ENCODE assay signal across 27 cellular contexts in the genomic region with DNA sequence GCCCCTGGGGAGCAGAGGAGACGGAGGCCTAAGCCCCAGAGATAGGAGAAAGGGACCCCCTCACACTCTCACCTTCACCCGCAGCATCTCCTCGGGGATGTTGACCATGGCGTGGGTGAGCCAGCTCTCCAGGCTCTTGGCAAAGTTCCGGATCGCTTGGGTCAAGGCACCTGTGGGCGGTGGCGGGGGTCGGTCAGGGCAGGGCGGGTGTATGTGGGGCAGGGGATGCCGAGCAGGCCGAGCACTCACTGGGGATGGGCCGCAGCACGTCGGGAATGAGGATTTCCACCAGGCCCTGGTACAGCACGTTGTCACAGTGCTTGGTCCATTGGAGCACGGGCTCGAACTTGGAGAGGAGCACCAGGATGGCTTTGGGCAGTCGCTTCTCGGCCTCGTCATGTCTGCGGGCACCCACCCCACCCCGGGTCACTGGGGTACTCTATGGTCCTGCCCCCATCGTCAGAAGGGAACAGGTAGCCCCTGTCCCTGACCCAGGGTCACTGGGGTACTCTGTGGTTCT. TPM values are rescaled to one million over a fixed set of nuclear protein-coding genes. Genes with fewer than 3 reads are reported as not detected.
"Had no signal": no experiment of that assay in that cellular context is flagged by ENCODE, and none has a peak within 500 bp of the region (broad histone marks: within the 10 kb centered on the region; RNA-seq: fewer than 3 reads in every experiment).

No MANE protein-coding gene starts in this region.

- H3K27ac Mint-ChIP-seq: natural killer cell treated with Interleukin-12 subunit alpha and Interleukin-12 subunit beta and Interleukin-15 and Interleukin-18, amount 100 ng/mL, for 72 hours; progenitor cell of endocrine pancreas; stimulated activated memory B cell treated with anti-CD40 and anti-IgM and Interleukin-4, amounts not matched to agents 10 μg/mL and 1 μg/mL and 100 μg/mL, for 72 hours had no signal

- H3K27me3 ChIP-seq: heart left ventricle, right atrium auricular region, right lobe of liver, suprapubic skin, tibial nerve, upper lobe of left lung, vagina had no signal

- H2AFZ ChIP-seq: parathyroid adenoma had no signal

- H3K4me2 ChIP-seq: smooth muscle cell had no signal

- H3K9me3 ChIP-seq: heart left ventricle, left ventricle myocardium inferior, mucosa of descending colon, right atrium auricular region, right lobe of liver, suprapubic skin, thoracic aorta, tibial nerve, upper lobe of left lung, vagina had no signal

- H3K4me3 ChIP-seq: heart left ventricle, left ventricle myocardium inferior, lung, mucosa of descending colon, right atrium auricular region, right lobe of liver, smooth muscle cell, suprapubic skin, thoracic aorta, tibial nerve, upper lobe of left lung, vagina had no signal

- H3K36me3 Mint-ChIP-seq: natural killer cell treated with Interleukin-12 subunit alpha and Interleukin-12 subunit beta and Interleukin-15 and Interleukin-18, amount 100 ng/mL, for 72 hours had no signal

- H3K27ac ChIP-seq: heart left ventricle, left ventricle myocardium inferior, parathyroid adenoma, right atrium auricular region, right lobe of liver, suprapubic skin, thoracic aorta, tibial nerve, upper lobe of left lung, vagina had no signal

- H3K27me3 Mint-ChIP-seq: naive thymus-derived CD4-positive, alpha-beta T cell; natural killer cell treated with Interleukin-12 subunit alpha and Interleukin-12 subunit beta and Interleukin-15 and Interleukin-18, amount 100 ng/mL, for 72 hours; stimulated activated memory B cell treated with anti-CD40 and anti-IgM and Interleukin-4, amounts not matched to agents 10 μg/mL and 1 μg/mL and 100 μg/mL, for 72 hours had no signal

- DNase-seq: heart left ventricle; left ventricle myocardium inferior; midbrain; mucosa of descending colon; naive thymus-derived CD4-positive, alpha-beta T cell; nucleus accumbens; right lobe of liver; stimulated activated CD4-positive, alpha-beta T cell treated with anti-CD3 and anti-CD28 coated beads, Interleukin-1b, Interleukin-23, amount 100 ng/mL, for 48 hours; stimulated activated CD4-positive, alpha-beta T cell treated with anti-CD3 and anti-CD28 coated beads, Interleukin-2, amount 100 ng/mL, for 48 hours; stimulated activated CD4-positive, alpha-beta T cell treated with anti-CD3 and anti-CD28 coated beads, Interleukin-4, amount 100 ng/mL, for 4 hours; stimulated activated CD8-positive, alpha-beta memory T cell treated with anti-CD3 and anti-CD28 coated beads, Interleukin-4, amount 100 ng/mL, for 48 hours; stimulated activated naive CD4-positive, alpha-beta T cell treated with Interleukin-2 at 50 U/mL for 16 hours; upper lobe of left lung had no signal

- H3K9me3 Mint-ChIP-seq: naive thymus-derived CD4-positive, alpha-beta T cell; natural killer cell treated with Interleukin-12 subunit alpha and Interleukin-12 subunit beta and Interleukin-15 and Interleukin-18, amount 100 ng/mL, for 72 hours; stimulated activated memory B cell treated with anti-CD40 and anti-IgM and Interleukin-4, amounts not matched to agents 10 μg/mL and 1 μg/mL and 100 μg/mL, for 72 hours had no signal

- H3K9ac ChIP-seq: parathyroid adenoma had no signal

- H3K4me3 Mint-ChIP-seq: naive thymus-derived CD4-positive, alpha-beta T cell; natural killer cell treated with Interleukin-12 subunit alpha and Interleukin-12 subunit beta and Interleukin-15 and Interleukin-18, amount 100 ng/mL, for 72 hours; stimulated activated memory B cell treated with anti-CD40 and anti-IgM and Interleukin-4, amounts not matched to agents 10 μg/mL and 1 μg/mL and 100 μg/mL, for 72 hours had no signal

- H3K4me1 ChIP-seq: heart left ventricle, left ventricle myocardium inferior, parathyroid adenoma, right atrium auricular region, right lobe of liver, suprapubic skin, upper lobe of left lung had no signal

- H3K4me1 Mint-ChIP-seq: stimulated activated memory B cell treated with anti-CD40 and anti-IgM and Interleukin-4, amounts not matched to agents 10 μg/mL and 1 μg/mL and 100 μg/mL, for 72 hours had no signal

- ATAC-seq: mucosa of descending colon; naive thymus-derived CD4-positive, alpha-beta T cell; stimulated activated memory B cell treated with anti-CD40 and anti-IgM and Interleukin-4, amounts not matched to agents 10 μg/mL and 1 μg/mL and 100 μg/mL, for 72 hours had no signal

- H3K79me2 ChIP-seq: parathyroid adenoma had no signal

RNA-seq across cellular contexts. Expression of gene PODNL1, which starts 27.2 kb away (rescaled TPM):
- total RNA-seq: kidney epithelial cell, progenitor cell of endocrine pancreas, skeletal muscle tissue had no signal
- polyA plus RNA-seq: neural cell had no signal
